In genomic region chr1:7469255-7469938, GRCh38 we compare ENCODE assay signal across 11 cellular contexts.
A peak's percentile ranks its signal among the peaks of the same experiment; 100 is the strongest.
DNase-seq lines count a peak whose midpoint lies in the region; ATAC-seq and TF ChIP-seq lines count a peak whose summit lies in the region.
"Had no signal": no experiment of that assay in that cellular context is flagged by ENCODE, and none has a peak within 500 bp of the region (broad histone marks: within the 10 kb centered on the region; RNA-seq: fewer than 3 reads in every experiment).

No MANE protein-coding gene starts in this region.

- no peaks in the 10 kb centered on the region for H3K4me1 ChIP-seq in right cardiac atrium (ENCODE audit: control insufficient read depth, insufficient read depth, low read length)
- peaks cover 0 to 14% (median 7%) of the 10 kb centered on the region in 12 donors for H3K4me1 ChIP-seq in heart left ventricle
- H3K4me1 ChIP-seq in ascending aorta, result peaks cover 12 to 27% of the 10 kb centered on the region in 2 donors
- H3K4me1 ChIP-seq in sigmoid colon, result peaks cover 0 to 34% (median 26%) of the 10 kb centered on the region in 4 donors

- no peak for TF ChIP-seq EP300 in sigmoid colon (IDR thresholded peaks at IDR 0.05)

- ATAC-seq in right cardiac atrium (no peak), heart left ventricle (no peak)
- ATAC-seq: GM23338 had no signal

- H3K27me3 ChIP-seq in right cardiac atrium (ENCODE audit: control insufficient read depth, insufficient read depth) (no peaks in the 10 kb centered on the region), heart left ventricle (no peaks in the 10 kb centered on the region), ascending aorta (no peaks in the 10 kb centered on the region), sigmoid colon (no peaks in the 10 kb centered on the region)

- TF ChIP-seq CTCF in heart left ventricle (IDR thresholded peaks at IDR 0.05) (no peak), ascending aorta (IDR thresholded peaks at IDR 0.05) (no peak), sigmoid colon (IDR thresholded peaks at IDR 0.05) (no peak)

- H3K9me3 ChIP-seq in right cardiac atrium (ENCODE audit: control insufficient read depth, low read length) (no peaks in the 10 kb centered on the region), heart left ventricle (no peaks in the 10 kb centered on the region), ascending aorta (no peaks in the 10 kb centered on the region), sigmoid colon (no peaks in the 10 kb centered on the region)

- 66% methylated on average over 13 of the region's 13 CpGs for WGBS in right cardiac atrium
- 64 to 71% (median 67%) methylated on average over 13 of the region's 13 CpGs for WGBS in heart left ventricle, 4 donors
- 68 to 77% methylated on average over 13 of the region's 13 CpGs for WGBS in sigmoid colon, 2 donors

- intact Hi-C loops in right cardiac atrium (cut with DNase I), result no loop called here
- intact Hi-C loops in heart left ventricle (cut with DNase I), result loop anchor here in 2 of 10 donors (5.0 to 10.0 kb wide), 2 partner anchors 93 to 95 kb away; no protein-coding TSS in a partner anchor
- intact Hi-C loops in ascending aorta (cut with DNase I), result no loop called here
- intact Hi-C loops in sigmoid colon (cut with DNase I), result no loop called here

- no peak for TF ChIP-seq POLR2A in heart left ventricle (IDR thresholded peaks at IDR 0.05)
- no peak for TF ChIP-seq POLR2A in sigmoid colon (IDR thresholded peaks at IDR 0.05)
- TF ChIP-seq POLR2A in erythroblast (IDR thresholded peaks at IDR 0.05; ENCODE audit: low read length), result no peak

- no peaks in the 10 kb centered on the region for H3K36me3 ChIP-seq in heart left ventricle
- H3K36me3 ChIP-seq in ascending aorta, result no peaks in the 10 kb centered on the region
- H3K36me3 ChIP-seq in sigmoid colon, result no peaks in the 10 kb centered on the region

- H3K27ac ChIP-seq in right cardiac atrium (ENCODE audit: low read length), result no peak overlapping the region
- no peak overlapping the region for H3K27ac ChIP-seq in heart left ventricle
- H3K27ac ChIP-seq in ascending aorta, result peak overlapping the region; percentile 62 to 83
- H3K27ac ChIP-seq in sigmoid colon, result no peak overlapping the region

- DNase-seq in right cardiac atrium, result peak in 2 of 3 donors; percentile 47 to 53
- DNase-seq in heart left ventricle, result no peak
- DNase-seq in ascending aorta (ENCODE audit: low spot score in 2 of 2), result peak; percentile 22 to 75
- DNase-seq in kidney glomerular epithelial cell (lab: John Stamatoyannopoulos, UW), result peak; percentile 39
- no peak for DNase-seq in sigmoid colon
- no peak for DNase-seq in activated CD8-positive, alpha-beta memory T cell treated with anti-CD3 and anti-CD28 coated beads, Interleukin-2, amount 50 U/mL, for 4 hours
- DNase-seq in SW480 (ENCODE audit: low spot score), result no peak
- DNase-seq in erythroblast (lab: John Stamatoyannopoulos, UW), result no peak
- DNase-seq: activated CD4-positive, CD25-positive, alpha-beta regulatory T cell treated with anti-CD3 and anti-CD28 coated beads, Interleukin-2, amount 50 U/mL, for 72 hours; NCI-H510A treated with DMSO at 0.1 percent for 48 hours had no signal

- no peak overlapping the region for H3K4me3 ChIP-seq in right cardiac atrium (ENCODE audit: low read length)
- no peak overlapping the region for H3K4me3 ChIP-seq in heart left ventricle
- H3K4me3 ChIP-seq in ascending aorta, result no peak overlapping the region
- no peak overlapping the region for H3K4me3 ChIP-seq in sigmoid colon
- H3K4me3 ChIP-seq: GM23338 had no signal

Comparison
In these comparisons a context has a peak if more than half of its experiments do, and no peak if none do; other contexts are left out.
1. DNase-seq: peak in right cardiac atrium (2 of 3), ascending aorta (2 of 2) and kidney glomerular epithelial cell (single experiment); none in heart left ventricle (0 of 5), sigmoid colon (single experiment), activated CD8-positive, alpha-beta memory T cell treated with anti-CD3 and anti-CD28 coated beads, Interleukin-2, amount 50 U/mL, for 4 hours (single experiment), SW480 (single experiment) and erythroblast (0 of 2).
2. H3K27ac ChIP-seq: peak in ascending aorta (2 of 2); none in right cardiac atrium (single experiment), heart left ventricle (0 of 12) and sigmoid colon (0 of 4).